In the genomic region with DNA sequence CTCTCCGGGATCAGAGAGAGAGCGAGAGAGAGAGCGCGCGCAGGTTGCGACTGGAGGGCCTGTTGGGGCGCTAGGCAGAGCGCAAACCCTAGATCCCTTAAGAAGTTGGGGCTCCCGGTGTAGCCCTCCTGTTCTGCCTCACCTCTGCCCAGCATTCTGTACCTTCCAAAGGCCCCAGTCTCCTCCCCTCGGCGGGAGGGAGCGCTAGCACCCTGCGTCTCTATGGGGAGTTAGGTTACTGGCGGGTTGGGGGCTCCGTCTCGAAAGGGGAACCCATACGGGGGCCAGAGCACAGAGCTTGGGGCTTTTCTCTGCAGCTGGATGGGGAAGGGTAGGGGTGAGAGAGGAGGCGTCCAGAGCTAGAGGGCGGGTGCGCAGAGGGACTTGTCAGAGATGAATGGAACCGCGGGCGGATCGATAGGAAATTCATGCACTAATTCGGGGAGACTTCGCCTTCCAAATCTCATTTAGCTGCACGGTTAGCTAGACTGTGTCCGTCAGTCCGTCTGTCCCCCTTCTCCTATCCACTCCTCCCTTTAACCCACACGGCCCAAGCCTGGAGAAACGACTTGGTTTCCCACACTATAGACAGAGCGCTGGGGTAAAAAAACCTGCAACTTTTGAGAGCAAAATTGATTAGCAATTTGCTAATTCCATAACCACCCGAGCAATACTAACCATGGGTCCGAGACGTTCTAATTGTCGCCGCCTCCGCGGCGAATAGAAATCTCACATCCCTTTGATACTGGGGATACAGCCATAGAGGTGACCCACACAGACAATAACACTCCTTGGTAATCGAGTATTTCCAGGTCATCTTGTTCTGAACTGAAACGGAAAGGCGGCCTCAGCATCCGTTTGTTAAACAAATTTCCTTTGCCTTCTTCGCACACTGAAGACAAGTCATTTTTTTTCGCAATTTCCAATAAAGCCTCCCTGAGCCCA, we compare ENCODE assay signal across 8 cellular contexts. TPM values are rescaled to one million over a fixed set of nuclear protein-coding genes. Genes with fewer than 3 reads are reported as not detected.
A peak's percentile ranks its signal among the peaks of the same experiment; 100 is the strongest.
DNase-seq lines count a peak whose midpoint lies in the region; ATAC-seq lines count a peak whose summit lies in the region.

No MANE protein-coding gene starts in this region.

- ATAC-seq in GM18498 (IDR thresholded peaks at IDR 0.05; ENCODE audit: unreplicated experiment) (peak; percentile 37), HG02852 (IDR thresholded peaks at IDR 0.05; ENCODE audit: unreplicated experiment) (peak; percentile 35), memory B cell (ENCODE audit: low read depth) (peak; percentile 53)

- H3K27me3 Mint-ChIP-seq in activated naive CD8-positive, alpha-beta T cell treated with anti-CD3 and anti-CD28 coated beads for 36 hours, result peaks cover 64% of the 10 kb centered on the region
- H3K27me3 Mint-ChIP-seq in memory B cell, result peaks cover 28% of the 10 kb centered on the region

- H3K4me3 Mint-ChIP-seq in activated naive CD8-positive, alpha-beta T cell treated with anti-CD3 and anti-CD28 coated beads for 36 hours, result peak overlapping the region; percentile 87
- H3K4me3 Mint-ChIP-seq in memory B cell, result peak overlapping the region; percentile 88

- DNase-seq in activated naive CD8-positive, alpha-beta T cell treated with anti-CD3 and anti-CD28 coated beads for 36 hours, result no peak
- DNase-seq in memory B cell (ENCODE audit: low spot score in 2 of 2), result peak in 1 of 2 donors; percentile 58
- DNase-seq in stimulated activated CD8-positive, alpha-beta memory T cell treated with anti-CD3 and anti-CD28 coated beads, Interleukin-4, amount 100 ng/mL, for 48 hours, result no peak
- DNase-seq in HuH-7.5 (ENCODE audit: low spot score), result no peak
- DNase-seq in SKM-1 treated with dmso at 0.1 percent for 144 hours (lab: John Stamatoyannopoulos, UW; ENCODE audit: unreplicated experiment), result no peak
- no peak for DNase-seq in effector CD8-positive, alpha-beta T cell (lab: John Stamatoyannopoulos, UW)

- H3K4me1 Mint-ChIP-seq in activated naive CD8-positive, alpha-beta T cell treated with anti-CD3 and anti-CD28 coated beads for 36 hours, result peaks cover 43% of the 10 kb centered on the region
- peaks cover 10% of the 10 kb centered on the region for H3K4me1 Mint-ChIP-seq in memory B cell

- no peaks in the 10 kb centered on the region for H3K9me3 Mint-ChIP-seq in activated naive CD8-positive, alpha-beta T cell treated with anti-CD3 and anti-CD28 coated beads for 36 hours
- no peaks in the 10 kb centered on the region for H3K9me3 Mint-ChIP-seq in memory B cell

- H3K36me3 Mint-ChIP-seq in activated naive CD8-positive, alpha-beta T cell treated with anti-CD3 and anti-CD28 coated beads for 36 hours, result peaks cover 2% of the 10 kb centered on the region
- peaks cover 2% of the 10 kb centered on the region for H3K36me3 Mint-ChIP-seq in memory B cell

- H3K27ac Mint-ChIP-seq in activated naive CD8-positive, alpha-beta T cell treated with anti-CD3 and anti-CD28 coated beads for 36 hours, result peak overlapping the region; percentile 64
- H3K27ac Mint-ChIP-seq in memory B cell, result peak overlapping the region; percentile 82

RNA-seq across cellular contexts. Expression of a gene that starts 0.7 kb away (rescaled TPM):
- 1 to 10 TPM; 1.3 to 1.9 TPM for total RNA-seq in activated naive CD8-positive, alpha-beta T cell treated with anti-CD3 and anti-CD28 coated beads for 36 hours

RNA-seq across cellular contexts. Expression of a gene that starts 11.2 kb away (rescaled TPM):
- 1 to 10 TPM; 1.4 to 2.0 TPM for total RNA-seq in activated naive CD8-positive, alpha-beta T cell treated with anti-CD3 and anti-CD28 coated beads for 36 hours

RNA-seq across cellular contexts. Expression of a gene that starts 14.7 kb away (rescaled TPM):
- not detected for total RNA-seq in activated naive CD8-positive, alpha-beta T cell treated with anti-CD3 and anti-CD28 coated beads for 36 hours

RNA-seq across cellular contexts. Expression of a gene that starts 25.9 kb away (rescaled TPM):
- total RNA-seq in activated naive CD8-positive, alpha-beta T cell treated with anti-CD3 and anti-CD28 coated beads for 36 hours, result not detected

RNA-seq across cellular contexts. Expression of a gene that starts 31.9 kb away (rescaled TPM):
- total RNA-seq in activated naive CD8-positive, alpha-beta T cell treated with anti-CD3 and anti-CD28 coated beads for 36 hours, result 1 to 10 TPM in 1 of 2 experiments, under 1 TPM in 1; 0.62 to 1.4 TPM
